Comparison of ENCODE assay signal across 6 cellular contexts in the genomic region with DNA sequence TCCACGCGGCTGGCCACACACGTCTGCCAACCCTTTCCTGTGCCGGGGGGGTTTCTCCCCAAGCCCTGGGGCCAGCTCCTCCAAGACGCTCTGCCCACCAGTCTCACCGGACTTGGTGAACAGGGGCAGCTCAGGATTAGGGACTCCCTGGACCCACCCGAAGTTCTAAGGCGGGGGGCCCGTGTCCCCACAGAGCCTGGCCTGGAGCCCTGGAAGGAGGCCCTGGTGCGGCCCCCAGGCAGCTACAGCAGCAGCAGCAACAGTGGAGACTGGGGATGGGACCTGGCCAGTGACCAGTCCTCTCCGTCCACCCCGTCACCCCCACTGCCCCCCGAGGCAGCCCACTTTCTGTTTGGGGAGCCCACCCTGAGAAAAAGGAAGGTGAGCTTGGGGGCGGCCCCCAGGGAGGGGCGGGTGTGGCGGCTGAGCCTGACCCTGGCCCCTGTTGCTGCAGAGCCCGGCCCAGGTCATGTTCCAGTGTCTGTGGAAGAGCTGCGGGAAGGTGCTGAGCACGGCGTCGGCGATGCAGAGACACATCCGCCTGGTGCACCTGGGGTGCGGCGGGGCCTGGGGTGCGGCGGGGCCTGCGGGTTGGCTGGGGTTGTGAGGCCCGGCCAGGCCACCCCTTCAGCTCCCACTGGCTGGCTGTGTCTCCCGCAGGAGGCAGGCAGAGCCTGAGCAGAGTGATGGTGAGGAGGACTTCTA. TPM values are rescaled to one million over a fixed set of nuclear protein-coding genes. Genes with fewer than 3 reads are reported as not detected.
DNase-seq lines count a peak whose midpoint lies in the region; TF ChIP-seq lines count a peak whose summit lies in the region.

No MANE protein-coding gene starts in this region.

- H3K27ac Mint-ChIP-seq in MCF 10A (ENCODE audit: low read depth, unreplicated experiment): no peak overlapping the region
- H3K27ac Mint-ChIP-seq in neural progenitor cell: no peak overlapping the region

- no peak overlapping the region for H3K27ac ChIP-seq in neural progenitor cell

- intact Hi-C loops in MCF 10A (cut with micrococcal nuclease): no loop called here

- H3K4me2 ChIP-seq in neural progenitor cell: peak overlapping the region; percentile 91

- TF ChIP-seq CTCF in GM10248 (IDR thresholded peaks at IDR 0.05; ENCODE audit: control extremely low read depth, extremely low read depth, low read depth, missing control alignments): no peak
- no peak for TF ChIP-seq CTCF in MCF 10A (IDR thresholded peaks at IDR 0.05; ENCODE audit: unreplicated experiment)
- TF ChIP-seq CTCF in neural progenitor cell (IDR thresholded peaks at IDR 0.05): no peak

- H3K9ac ChIP-seq in neural progenitor cell: no peak overlapping the region

- no peaks in the 10 kb centered on the region for H3K9me3 Mint-ChIP-seq in MCF 10A (ENCODE audit: unreplicated experiment)
- H3K9me3 Mint-ChIP-seq in neural progenitor cell: no peaks in the 10 kb centered on the region

- no peaks in the 10 kb centered on the region for H3K9me3 ChIP-seq in neural progenitor cell (ENCODE audit: low read depth)

- CTCF ChIA-PET in GM10248 (lab: Yijun Ruan, JAX) (interaction anchor here (1.2 to 1.5 kb wide), 3 partner anchors 44 to 123 kb away, joined by 3 to 5 read pairs (median 3); a partner anchor contains a TSS), MCF 10A (lab: Yijun Ruan, JAX) (interaction anchor here (0.5 to 1.8 kb wide), 10 partner anchors 20 to 248 kb away, joined by 3 to 9 read pairs (median 4); a partner anchor contains a TSS)

- no peaks in the 10 kb centered on the region for H3K36me3 ChIP-seq in neural progenitor cell

- H3K4me3 Mint-ChIP-seq in MCF 10A (ENCODE audit: unreplicated experiment): peak overlapping the region; percentile 74
- H3K4me3 Mint-ChIP-seq in neural progenitor cell: peak overlapping the region; percentile 84

- H3K27me3 Mint-ChIP-seq in MCF 10A (ENCODE audit: insufficient read depth, unreplicated experiment) (no peaks in the 10 kb centered on the region), neural progenitor cell (ENCODE audit: insufficient read depth, low read depth) (peaks cover 6% of the 10 kb centered on the region)

- peak overlapping the region; percentile 90 for H3K4me3 ChIP-seq in neural progenitor cell

- peaks cover 45% of the 10 kb centered on the region for H3F3A ChIP-seq in neural progenitor cell (ENCODE audit: low read depth)

- H3K4me1 Mint-ChIP-seq in MCF 10A (ENCODE audit: insufficient read depth, unreplicated experiment) (no peaks in the 10 kb centered on the region), neural progenitor cell (peaks cover 2% of the 10 kb centered on the region)

- POLR2A ChIA-PET in GM10248 (lab: Yijun Ruan, JAX): no interaction called here
- POLR2A ChIA-PET in MCF 10A (lab: Yijun Ruan, JAX): interaction anchor here (0.8 to 3.6 kb wide), 23 partner anchors 11 to 240 kb away, joined by 3 to 79 read pairs (median 7); a partner anchor contains a TSS

- H3K27me3 ChIP-seq in neural progenitor cell: peaks cover 18% of the 10 kb centered on the region

- H3K36me3 Mint-ChIP-seq in MCF 10A (ENCODE audit: insufficient read depth, unreplicated experiment): peaks cover 26% of the 10 kb centered on the region
- H3K36me3 Mint-ChIP-seq in neural progenitor cell: peaks cover 4% of the 10 kb centered on the region

- H2AFZ ChIP-seq in neural progenitor cell (replicated peaks): no peak overlapping the region

- H4K20me1 ChIP-seq in neural progenitor cell (ENCODE audit: low read depth): peaks cover 38% of the 10 kb centered on the region

- peaks cover 8% of the 10 kb centered on the region for H3K79me2 ChIP-seq in neural progenitor cell (ENCODE audit: low read depth)

- peaks cover 31% of the 10 kb centered on the region for H3K4me1 ChIP-seq in neural progenitor cell

- TSS peak; percentile 26 for BruUV-seq in MCF 10A (replicated peaks; lab: Mats Ljungman, UMichigan)

- peak; percentile 13 for DNase-seq in GM10248 (ENCODE audit: extremely low spot score)
- no peak for DNase-seq in MCF 10A (ENCODE audit: unreplicated experiment)
- no peak for DNase-seq in neural progenitor cell (ENCODE audit: low spot score)
- no peak for DNase-seq in SW480 (ENCODE audit: low spot score)
- DNase-seq in DMS79 (lab: John Stamatoyannopoulos, UW): no peak
- DNase-seq in hepatic stellate cell (ENCODE audit: low spot score): no peak

RNA-seq across cellular contexts. Expression of a gene that starts 2.3 kb away (rescaled TPM):
- 85.0 and 105 TPM in 2 replicates for total RNA-seq in MCF 10A (2022)
- 12.0 and 58.0 TPM in 2 replicates for total RNA-seq in neural progenitor cell (ENCODE audit: low replicate concordance)

RNA-seq across cellular contexts. Expression of a gene that starts 5.4 kb away (rescaled TPM):
- 10.1 and 16.0 TPM in 2 replicates for total RNA-seq in MCF 10A (2022)
- total RNA-seq in neural progenitor cell (ENCODE audit: low replicate concordance): 0.47 and 10.9 TPM in 2 replicates

RNA-seq across cellular contexts. Expression of a gene that starts 34.0 kb away (rescaled TPM):
- 19.5 and 22.2 TPM in 2 replicates for total RNA-seq in MCF 10A (2022)
- 8.2 and 26.8 TPM in 2 replicates for total RNA-seq in neural progenitor cell (ENCODE audit: low replicate concordance)

RNA-seq across cellular contexts. Expression of a gene that starts 34.1 kb away (rescaled TPM):
- 60.1 and 65.4 TPM in 2 replicates for total RNA-seq in MCF 10A (2022)
- total RNA-seq in neural progenitor cell (ENCODE audit: low replicate concordance): 18.3 and 32.6 TPM in 2 replicates

RNA-seq across cellular contexts. Expression of a gene that starts 45.4 kb away (rescaled TPM):
- 12.3 and 24.4 TPM in 2 replicates for total RNA-seq in MCF 10A (2022)
- total RNA-seq in neural progenitor cell (ENCODE audit: low replicate concordance): 0.25 TPM in 1 of 2 replicates, not detected in the other
